In genomic region chr5:159750226-159750625, GRCh38 we compare ENCODE assay signal across 26 cellular contexts.
"Had no signal": no experiment of that assay in that cellular context is flagged by ENCODE, and none has a peak within 500 bp of the region (broad histone marks: within the 10 kb centered on the region; RNA-seq: fewer than 3 reads in every experiment).

No MANE protein-coding gene starts in this region.

- H3K27me3 Mint-ChIP-seq: stimulated activated memory B cell treated with anti-CD40 and anti-IgM and Interleukin-4, amounts not matched to agents 10 μg/mL and 1 μg/mL and 100 μg/mL, for 72 hours had no signal

- H3K4me3 ChIP-seq: coronary artery, lung, ovary, psoas muscle, sigmoid colon, testis, transverse colon, vagina had no signal

- H3K27ac ChIP-seq: coronary artery, ovary, psoas muscle, sigmoid colon, testis, transverse colon, vagina had no signal

- H3K36me3 Mint-ChIP-seq: immature natural killer cell, natural killer cell had no signal

- H3K4me3 Mint-ChIP-seq: immature natural killer cell; memory B cell; natural killer cell; stimulated activated memory B cell treated with anti-CD40 and anti-IgM and Interleukin-4, amounts not matched to agents 10 μg/mL and 1 μg/mL and 100 μg/mL, for 72 hours had no signal

- H3K27ac Mint-ChIP-seq: immature natural killer cell; memory B cell; natural killer cell; stimulated activated memory B cell treated with anti-CD40 and anti-IgM and Interleukin-4, amounts not matched to agents 10 μg/mL and 1 μg/mL and 100 μg/mL, for 72 hours had no signal

- H3K27me3 ChIP-seq: ovary, sigmoid colon, testis, transverse colon, vagina had no signal

- DNase-seq: dermis blood vessel endothelial cell; effector memory CD4-positive, alpha-beta T cell; hypothalamus; immature natural killer cell; natural killer cell; occipital lobe; ovary; posterior cingulate gyrus; psoas muscle; right cardiac atrium; sigmoid colon; stimulated activated CD4-positive, alpha-beta T cell treated with anti-CD3 and anti-CD28 coated beads, Interleukin-2, amount 100 ng/mL, for 24 hours; stimulated activated CD4-positive, alpha-beta T cell treated with anti-CD3 and anti-CD28 coated beads, Interleukin-4, amount 100 ng/mL, for 24 hours; stimulated activated naive CD8-positive, alpha-beta T cell treated with anti-CD3 and anti-CD28 coated beads, Interleukin-15, Interleukin-2, amounts not matched to agents 100 U/mL and 50 U/mL, for 24 hours; substantia nigra; testis; transverse colon had no signal

- H3K9me3 Mint-ChIP-seq: natural killer cell had no signal

- H3K9me3 ChIP-seq: ovary, psoas muscle, testis, vagina had no signal

- H3K4me1 Mint-ChIP-seq: immature natural killer cell; natural killer cell; stimulated activated memory B cell treated with anti-CD40 and anti-IgM and Interleukin-4, amounts not matched to agents 10 μg/mL and 1 μg/mL and 100 μg/mL, for 72 hours had no signal

- H3K36me3 ChIP-seq: ovary, sigmoid colon, transverse colon, vagina had no signal

- FAIRE-seq: endothelial cell of umbilical vein, frontal cortex, keratinocyte had no signal

- ATAC-seq: left lobe of liver; natural killer cell; psoas muscle; right cardiac atrium; stimulated activated memory B cell treated with anti-CD40 and anti-IgM and Interleukin-4, amounts not matched to agents 10 μg/mL and 1 μg/mL and 100 μg/mL, for 72 hours; stimulated activated naive CD8-positive, alpha-beta T cell treated with anti-CD3 and anti-CD28 coated beads, Interleukin-15, Interleukin-2, amounts not matched to agents 100 U/mL and 50 U/mL, for 24 hours had no signal

- H3K4me1 ChIP-seq: psoas muscle, sigmoid colon, testis, transverse colon, vagina had no signal
